ENCODE assay signal across 14 cellular contexts in the genomic region with DNA sequence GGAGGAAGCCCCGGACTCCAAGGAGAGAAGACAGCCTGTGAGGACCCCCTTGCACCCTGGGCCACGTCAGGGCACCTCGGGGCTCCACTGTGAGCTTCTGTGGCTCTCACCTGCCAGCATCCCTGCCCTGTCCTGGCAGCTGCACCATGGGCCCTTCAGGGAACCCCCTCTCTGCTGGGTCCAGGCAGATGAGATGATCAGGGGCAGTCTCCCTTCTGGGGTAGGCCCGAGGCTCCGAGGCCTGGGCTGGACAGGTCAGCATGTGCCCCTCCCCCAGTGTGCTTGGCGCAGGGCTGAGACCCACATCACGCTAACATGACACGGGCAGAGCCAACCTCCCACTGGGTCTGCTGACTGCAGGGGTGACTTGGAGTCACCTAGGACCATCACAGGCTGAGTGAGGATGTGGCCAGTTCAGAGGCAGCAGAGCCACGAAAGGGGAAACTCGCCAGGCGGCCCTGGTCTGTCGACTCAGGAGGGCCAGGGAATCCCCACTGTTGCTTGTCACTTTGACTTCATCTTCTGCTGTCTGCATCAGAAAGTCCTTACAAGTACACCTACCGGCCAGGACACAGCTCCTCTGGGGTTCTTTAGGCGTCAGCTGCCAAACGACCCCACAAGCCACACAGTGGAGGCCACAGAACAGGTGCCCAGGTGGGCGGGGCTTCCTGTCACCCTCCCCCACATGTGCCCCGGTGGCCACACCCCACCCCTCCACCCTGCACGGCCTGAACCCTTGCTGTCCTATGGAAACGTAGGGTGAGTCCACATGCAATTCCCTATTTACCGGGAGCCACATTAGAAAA. TPM values are rescaled to one million over a fixed set of nuclear protein-coding genes. Genes with fewer than 3 reads are reported as not detected.
DNase-seq lines count a peak whose midpoint lies in the region; ATAC-seq lines count a peak whose summit lies in the region.
"Had no signal": no experiment of that assay in that cellular context is flagged by ENCODE, and none has a peak within 500 bp of the region (broad histone marks: within the 10 kb centered on the region; RNA-seq: fewer than 3 reads in every experiment).

No MANE protein-coding gene starts in this region.

- DNase-seq in stimulated activated CD4-positive, alpha-beta T cell treated with anti-CD3 and anti-CD28 coated beads, Interleukin-4, amount 100 ng/mL, for 24 hours: peak; percentile 14
- DNase-seq in stimulated activated CD4-positive, alpha-beta T cell treated with anti-CD3 and anti-CD28 coated beads, Interleukin-15, amount 100 ng/mL, for 24 hours: no peak
- peak; percentile 13 for DNase-seq in activated CD4-positive, alpha-beta T cell treated with anti-CD3 and anti-CD28 coated beads, Interleukin-2, amount 10 ng/mL, durations not matched to agents 7 days and 5 days
- peak; percentile 37 to 43 (median 38) for DNase-seq in immature natural killer cell
- DNase-seq in cerebellar nuclear complex (lab: John Stamatoyannopoulos, UW): no peak
- no peak for DNase-seq in GOT3 (lab: John Stamatoyannopoulos, UW)
- DNase-seq: caudate nucleus, foreskin fibroblast, NCI-H748 treated with DMSO at 0.1 percent for 48 hours, small intestine had no signal

- peak overlapping the region; percentile 60 for H3K4me3 Mint-ChIP-seq in activated CD4-positive, alpha-beta T cell treated with anti-CD3 and anti-CD28 coated beads, Interleukin-2, amount 10 ng/mL, durations not matched to agents 7 days and 5 days
- H3K4me3 Mint-ChIP-seq in immature natural killer cell: peak overlapping the region; percentile 32 to 81 (median 75)

- peaks cover 10% of the 10 kb centered on the region for H3K36me3 Mint-ChIP-seq in activated CD4-positive, alpha-beta T cell treated with anti-CD3 and anti-CD28 coated beads, Interleukin-2, amount 10 ng/mL, durations not matched to agents 7 days and 5 days (ENCODE audit: low read depth)
- peaks cover 0 to 5% (median 0%) of the 10 kb centered on the region in 3 donors for H3K36me3 Mint-ChIP-seq in immature natural killer cell

- no peaks in the 10 kb centered on the region for H3K27me3 Mint-ChIP-seq in activated CD4-positive, alpha-beta T cell treated with anti-CD3 and anti-CD28 coated beads, Interleukin-2, amount 10 ng/mL, durations not matched to agents 7 days and 5 days
- H3K27me3 Mint-ChIP-seq in immature natural killer cell (ENCODE audit: low read depth in 3 of 3): peaks cover 3 to 7% (median 5%) of the 10 kb centered on the region in 3 donors

- ATAC-seq in GM21515 (IDR thresholded peaks at IDR 0.05; ENCODE audit: unreplicated experiment): no peak
- no peak for ATAC-seq in HG03159 (IDR thresholded peaks at IDR 0.05; ENCODE audit: unreplicated experiment)

- no peak overlapping the region for H3K27ac Mint-ChIP-seq in activated CD4-positive, alpha-beta T cell treated with anti-CD3 and anti-CD28 coated beads, Interleukin-2, amount 10 ng/mL, durations not matched to agents 7 days and 5 days
- H3K27ac Mint-ChIP-seq in immature natural killer cell: peak overlapping the region; percentile 48 to 84 (median 76)

- H3K9me3 Mint-ChIP-seq in activated CD4-positive, alpha-beta T cell treated with anti-CD3 and anti-CD28 coated beads, Interleukin-2, amount 10 ng/mL, durations not matched to agents 7 days and 5 days: no peaks in the 10 kb centered on the region
- H3K9me3 Mint-ChIP-seq in immature natural killer cell: no peaks in the 10 kb centered on the region

- H3K4me1 Mint-ChIP-seq in activated CD4-positive, alpha-beta T cell treated with anti-CD3 and anti-CD28 coated beads, Interleukin-2, amount 10 ng/mL, durations not matched to agents 7 days and 5 days: peaks cover 32% of the 10 kb centered on the region
- peaks cover 33 to 43% of the 10 kb centered on the region in 2 donors for H3K4me1 Mint-ChIP-seq in immature natural killer cell

- CTCF ChIA-PET in activated CD4-positive, alpha-beta T cell treated with anti-CD3 and anti-CD28 coated beads, Interleukin-2, amount 10 ng/mL, durations not matched to agents 7 days and 5 days (lab: Charles Lee): interaction anchor here (0.8 to 1.4 kb wide), 5 partner anchors 27 to 117 kb away, joined by 3 to 4 read pairs (median 4); partner anchors contain the start of gene PIEZO1

- POLR2A ChIA-PET in activated CD4-positive, alpha-beta T cell treated with anti-CD3 and anti-CD28 coated beads, Interleukin-2, amount 10 ng/mL, durations not matched to agents 7 days and 5 days (lab: Charles Lee): no interaction called here

RNA-seq across cellular contexts. Expression of gene GALNS, which starts 2.2 kb away (rescaled TPM):
- 10 to 100 TPM; 29.4 to 35.7 TPM for total RNA-seq in activated CD4-positive, alpha-beta T cell treated with anti-CD3 and anti-CD28 coated beads, Interleukin-2, amount 10 ng/mL, durations not matched to agents 7 days and 5 days
- polyA plus RNA-seq in immature natural killer cell: 10 to 100 TPM; 10.4 to 15.4 (median 10.9) TPM

RNA-seq across cellular contexts. Expression of gene TRAPPC2L, which starts 2.4 kb away (rescaled TPM):
- total RNA-seq in activated CD4-positive, alpha-beta T cell treated with anti-CD3 and anti-CD28 coated beads, Interleukin-2, amount 10 ng/mL, durations not matched to agents 7 days and 5 days: 10 to 100 TPM; 47.7 to 55.7 TPM
- polyA plus RNA-seq in immature natural killer cell: 100 to 1,000 TPM; 101 to 138 (median 113) TPM

RNA-seq across cellular contexts. Expression of gene PABPN1L, which starts 12.0 kb away (rescaled TPM):
- total RNA-seq in activated CD4-positive, alpha-beta T cell treated with anti-CD3 and anti-CD28 coated beads, Interleukin-2, amount 10 ng/mL, durations not matched to agents 7 days and 5 days: not detected
- polyA plus RNA-seq in immature natural killer cell: not detected
- total RNA-seq: HT-29, mononuclear cell had no signal
- polyA plus RNA-seq: small intestine had no signal

RNA-seq across cellular contexts. Expression of gene APRT, which starts 42.8 kb away (rescaled TPM):
- 100 to 1,000 TPM in 1 of 2 experiments, 10 to 100 TPM in 1; 86.2 to 112 TPM for total RNA-seq in activated CD4-positive, alpha-beta T cell treated with anti-CD3 and anti-CD28 coated beads, Interleukin-2, amount 10 ng/mL, durations not matched to agents 7 days and 5 days
- 100 to 1,000 TPM; 432 to 476 (median 450) TPM for polyA plus RNA-seq in immature natural killer cell

RNA-seq across cellular contexts. Expression of gene CDT1, which starts 50.9 kb away (rescaled TPM):
- 100 to 1,000 TPM; 113 to 119 TPM for total RNA-seq in activated CD4-positive, alpha-beta T cell treated with anti-CD3 and anti-CD28 coated beads, Interleukin-2, amount 10 ng/mL, durations not matched to agents 7 days and 5 days
- polyA plus RNA-seq in immature natural killer cell: 1 to 10 TPM in 2 of 3 donors, not detected in 1; 1.3 to 3.1 TPM

Comparison
In these comparisons a context has a peak if more than half of its experiments do, and no peak if none do; other contexts are left out.
1. DNase-seq: peak in stimulated activated CD4-positive, alpha-beta T cell treated with anti-CD3 and anti-CD28 coated beads, Interleukin-4, amount 100 ng/mL, for 24 hours (single experiment), activated CD4-positive, alpha-beta T cell treated with anti-CD3 and anti-CD28 coated beads, Interleukin-2, amount 10 ng/mL, durations not matched to agents 7 days and 5 days (single experiment) and immature natural killer cell (3 of 3); none in stimulated activated CD4-positive, alpha-beta T cell treated with anti-CD3 and anti-CD28 coated beads, Interleukin-15, amount 100 ng/mL, for 24 hours (single experiment), cerebellar nuclear complex (0 of 2) and GOT3 (single experiment).